Comparison of ENCODE assay signal across 12 cellular contexts in genomic region chr11:78812513-78813293, GRCh38.
A peak's percentile ranks its signal among the peaks of the same experiment; 100 is the strongest.
DNase-seq lines count a peak whose midpoint lies in the region; ATAC-seq and TF ChIP-seq lines count a peak whose summit lies in the region.
"Had no signal": no experiment of that assay in that cellular context is flagged by ENCODE, and none has a peak within 500 bp of the region (broad histone marks: within the 10 kb centered on the region; RNA-seq: fewer than 3 reads in every experiment).

No MANE protein-coding gene starts in this region.

- H2AFZ ChIP-seq in Karpas-422 (ENCODE audit: low read length) (no peak overlapping the region), GM23248 (no peak overlapping the region)

- no peaks in the 10 kb centered on the region for H3F3A ChIP-seq in GM23248 (ENCODE audit: insufficient read depth)

- TF ChIP-seq CTCF in lower lobe of right lung (IDR thresholded peaks at IDR 0.05) = peak; percentile 13

- H3K4me1 ChIP-seq in Karpas-422 (ENCODE audit: low read length) (no peaks in the 10 kb centered on the region), lower lobe of right lung (peaks cover 21% of the 10 kb centered on the region), GM23248 (ENCODE audit: insufficient read depth) (no peaks in the 10 kb centered on the region)

- in situ Hi-C loops in GM23248 (cut with MboI) = no loop called here

- no peaks in the 10 kb centered on the region for H3K36me3 ChIP-seq in Karpas-422 (ENCODE audit: insufficient read depth, low read length)
- no peaks in the 10 kb centered on the region for H3K36me3 ChIP-seq in lower lobe of right lung
- H3K36me3 ChIP-seq in GM23248 (ENCODE audit: low read depth) = no peaks in the 10 kb centered on the region

- no peak overlapping the region for H3K4me3 ChIP-seq in Karpas-422 (ENCODE audit: low read length)
- H3K4me3 ChIP-seq in lower lobe of right lung = no peak overlapping the region
- H3K4me3 ChIP-seq in GM23248 = no peak overlapping the region

- H3K27me3 ChIP-seq in Karpas-422 (ENCODE audit: low read length) = no peaks in the 10 kb centered on the region
- H3K27me3 ChIP-seq in lower lobe of right lung (ENCODE audit: low read depth) = no peaks in the 10 kb centered on the region
- H3K27me3 ChIP-seq in GM23248 (replicated peaks; ENCODE audit: insufficient read depth) = no peaks in the 10 kb centered on the region

- H3K9ac ChIP-seq in Karpas-422 (ENCODE audit: low read length) (no peak overlapping the region), GM23248 (no peak overlapping the region)

- no peaks in the 10 kb centered on the region for H3K9me3 ChIP-seq in Karpas-422 (ENCODE audit: low read length)
- no peaks in the 10 kb centered on the region for H3K9me3 ChIP-seq in lower lobe of right lung
- H3K9me3 ChIP-seq in GM23248 (ENCODE audit: low read depth) = no peaks in the 10 kb centered on the region

- H3K9me2 ChIP-seq in Karpas-422 (replicated peaks; ENCODE audit: insufficient read depth, low read length) = no peaks in the 10 kb centered on the region
- H3K9me2 ChIP-seq in GM23248 (ENCODE audit: insufficient read depth) = no peaks in the 10 kb centered on the region

- no peak overlapping the region for H3K27ac ChIP-seq in Karpas-422 (ENCODE audit: low read length)
- no peak overlapping the region for H3K27ac ChIP-seq in lower lobe of right lung
- no peak overlapping the region for H3K27ac ChIP-seq in GM23248

- TF ChIP-seq POLR2A in GM18505 (IDR thresholded peaks at IDR 0.05; ENCODE audit: borderline replicate concordance, extremely low read depth, insufficient read depth, insufficient read length) = no peak

- 73% methylated on average over 6 of the region's 6 CpGs for WGBS in GM23248 (ENCODE audit: low coverage in 1 of 2, low lambda C conversion rate in 2 of 2, missing lambda C conversion rate in 2 of 2), 2 experiments

- intact Hi-C loops in lower lobe of right lung (cut with DNase I) = no loop called here

- H3K4me2 ChIP-seq in Karpas-422 (ENCODE audit: low read depth, low read length, poor library complexity, severe bottlenecking) (no peak overlapping the region), GM23248 (ENCODE audit: unreplicated experiment) (no peak overlapping the region)

- DNase-seq in DMS53 (lab: John Stamatoyannopoulos, UW) (peak; percentile 61), Karpas-422 (peak; percentile 55), SW480 (ENCODE audit: low spot score) (peak; percentile 22), lower lobe of right lung (no peak), GM23248 (no peak), SKM-1 treated with dmso at 0.1 percent for 144 hours (lab: John Stamatoyannopoulos, UW; ENCODE audit: unreplicated experiment) (no peak)
- DNase-seq: anterior cingulate cortex, COR-L47, hippocampal formation, NCI-H526 treated with DMSO at 0.1 percent for 48 hours had no signal

- no peaks in the 10 kb centered on the region for H4K20me1 ChIP-seq in Karpas-422 (ENCODE audit: insufficient read depth, low read depth, low read length)
- no peaks in the 10 kb centered on the region for H4K20me1 ChIP-seq in GM23248 (ENCODE audit: insufficient read depth)

- H3K79me2 ChIP-seq in Karpas-422 (ENCODE audit: low read length) (no peaks in the 10 kb centered on the region), GM23248 (ENCODE audit: insufficient read depth) (no peaks in the 10 kb centered on the region)

- ATAC-seq in lower lobe of right lung (peak; percentile 74 to 85), GM21529 (IDR thresholded peaks at IDR 0.05; ENCODE audit: unreplicated experiment) (no peak), GM18505 (IDR thresholded peaks at IDR 0.05; ENCODE audit: unreplicated experiment) (no peak)

Comparison
In these comparisons a context has a peak if more than half of its experiments do, and no peak if none do; other contexts are left out.
1. DNase-seq: peak in DMS53 (single experiment), Karpas-422 (single experiment) and SW480 (single experiment); none in lower lobe of right lung (single experiment), GM23248 (single experiment) and SKM-1 treated with dmso at 0.1 percent for 144 hours (single experiment).
2. ATAC-seq: peak in lower lobe of right lung (2 of 2); none in GM21529 (single experiment) and GM18505 (single experiment).